ENCODE assay signal across 3 cellular contexts in genomic region chr2:228644199-228644598, GRCh38.
"Had no signal": no experiment of that assay in that cellular context is flagged by ENCODE, and none has a peak within 500 bp of the region (broad histone marks: within the 10 kb centered on the region; RNA-seq: fewer than 3 reads in every experiment).

No MANE protein-coding gene starts in this region.

- H3K4me3 ChIP-seq: GM12878 had no signal

- ATAC-seq: GM12878 had no signal

- DNase-seq: GDM1, GF-D8 had no signal
